Comparison of ENCODE assay signal across 33 cellular contexts in the genomic region with DNA sequence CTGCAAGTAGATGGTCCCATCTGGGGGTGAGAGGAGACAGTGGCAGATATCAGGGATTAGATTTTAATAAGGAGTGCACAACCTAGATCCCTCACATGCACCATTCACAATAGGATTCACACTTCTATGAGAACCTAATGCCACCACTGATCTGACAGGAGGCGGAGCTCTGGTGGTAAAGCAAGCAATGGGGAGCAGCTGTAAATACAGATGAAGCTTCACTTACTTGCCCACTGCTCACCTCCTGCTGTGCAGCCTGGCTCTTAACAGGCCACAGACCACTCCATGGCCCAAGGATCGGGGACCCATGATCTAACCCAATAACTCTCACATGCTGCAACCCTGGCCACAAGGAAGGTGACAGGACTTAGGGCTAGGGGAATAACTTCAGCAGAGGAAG.
"Had no signal": no experiment of that assay in that cellular context is flagged by ENCODE, and none has a peak within 500 bp of the region (broad histone marks: within the 10 kb centered on the region; RNA-seq: fewer than 3 reads in every experiment).

No MANE protein-coding gene starts in this region.

- H3K27ac ChIP-seq: adrenal gland, body of pancreas, cardiac muscle cell, colonic mucosa, dorsolateral prefrontal cortex, heart left ventricle had no signal

- H3K9me3 ChIP-seq: adrenal gland, body of pancreas, colonic mucosa had no signal

- H3K27me3 Mint-ChIP-seq: activated CD8-positive, alpha-beta T cell treated with anti-CD3 and anti-CD28 coated beads for 36 hours; activated naive CD8-positive, alpha-beta T cell treated with anti-CD3 and anti-CD28 coated beads for 36 hours had no signal

- H3K36me3 Mint-ChIP-seq: activated naive CD4-positive, alpha-beta T cell treated with anti-CD3 and anti-CD28 coated beads, Interleukin-2, amount 50 U/mL, for 24 hours had no signal

- ATAC-seq: activated CD8-positive, alpha-beta T cell treated with anti-CD3 and anti-CD28 coated beads for 36 hours; activated naive CD8-positive, alpha-beta T cell treated with anti-CD3 and anti-CD28 coated beads, Interleukin-2, amount 50 U/mL, for 24 hours; body of pancreas; esophagus mucosa; heart left ventricle; T-helper 17 cell had no signal

- H3K36me3 ChIP-seq: adrenal gland, cardiac muscle cell, colonic mucosa, heart left ventricle had no signal

- H3K9me3 Mint-ChIP-seq: activated CD8-positive, alpha-beta T cell treated with anti-CD3 and anti-CD28 coated beads for 36 hours; activated naive CD4-positive, alpha-beta T cell treated with anti-CD3 and anti-CD28 coated beads for 36 hours; activated naive CD4-positive, alpha-beta T cell treated with anti-CD3 and anti-CD28 coated beads, Interleukin-2, amount 50 U/mL, for 24 hours; activated naive CD8-positive, alpha-beta T cell treated with anti-CD3 and anti-CD28 coated beads for 36 hours; activated naive CD8-positive, alpha-beta T cell treated with anti-CD3 and anti-CD28 coated beads, Interleukin-2, amount 50 U/mL, for 24 hours; activated T-helper 1 cell treated with anti-CD3 and anti-CD28 coated beads, Interleukin-12 subunit alpha, Interleukin-12 subunit beta, Interleukin-2, Interleukin-4 antibody, amounts not matched to agents 30 ng/mL and 10 ng/mL and 1 ng/mL, durations not matched to agents 14 hours and 24 hours and 36 hours; activated T-helper 2 cell treated with anti-CD3 and anti-CD28 coated beads, Interferon-gamma antibody, Interleukin-2, Interleukin-4, amounts not matched to agents 10 μg/mL and 5 μg/mL and 100 μg/mL, durations not matched to agents 14 hours and 24 hours and 36 hours; endodermal cell; T-helper 2 cell treated with Interferon-gamma antibody and Interleukin-4, amounts not matched to agents 5 μg/mL and 100 μg/mL, for 36 hours had no signal

- DNase-seq: activated CD4-positive, alpha-beta T cell treated with anti-CD3 and anti-CD28 coated beads for 4 hours; activated CD4-positive, alpha-beta T cell treated with anti-CD3 and anti-CD28 coated beads, Interleukin-2, amount 50 U/mL, for 1 hour; activated CD4-positive, alpha-beta T cell treated with anti-CD3 and anti-CD28 coated beads, Interleukin-2, amount 50 U/mL, for 48 hours; activated CD4-positive, CD25-positive, alpha-beta regulatory T cell; activated CD4-positive, CD25-positive, alpha-beta regulatory T cell treated with anti-CD3 and anti-CD28 coated beads, Interleukin-2, amount 50 U/mL, for 72 hours; activated CD8-positive, alpha-beta memory T cell treated with anti-CD3 and anti-CD28 coated beads for 24 hours; activated CD8-positive, alpha-beta T cell treated with anti-CD3 and anti-CD28 coated beads for 36 hours; activated effector memory CD4-positive, alpha-beta T cell treated with anti-CD3 and anti-CD28 coated beads, Interleukin-2, amount 50 U/mL, for 16 hours; activated naive CD4-positive, alpha-beta T cell treated with anti-CD3 and anti-CD28 coated beads for 36 hours; activated naive CD8-positive, alpha-beta T cell treated with anti-CD3 and anti-CD28 coated beads for 36 hours; activated naive CD8-positive, alpha-beta T cell treated with anti-CD3 and anti-CD28 coated beads, Interleukin-2, amount 50 U/mL, for 24 hours; activated T-cell treated with anti-CD3 and anti-CD28 coated beads, Interleukin-2, amount 50 U/mL, for 48 hours; adrenal gland; amygdala; aorta; body of pancreas; central memory CD4-positive, alpha-beta T cell; cerebellar nuclear complex; colonic mucosa; dorsolateral prefrontal cortex; effector memory CD4-positive, alpha-beta T cell; endodermal cell; foreskin fibroblast; heart left ventricle; hypothalamus; T-helper 17 cell; T1000 had no signal

- H3K27me3 ChIP-seq: adrenal gland, body of pancreas, cardiac muscle cell, colonic mucosa, dorsolateral prefrontal cortex, heart left ventricle had no signal

- H3K4me3 Mint-ChIP-seq: activated CD8-positive, alpha-beta T cell treated with anti-CD3 and anti-CD28 coated beads for 36 hours; activated naive CD4-positive, alpha-beta T cell treated with anti-CD3 and anti-CD28 coated beads for 36 hours; activated naive CD4-positive, alpha-beta T cell treated with anti-CD3 and anti-CD28 coated beads, Interleukin-2, amount 50 U/mL, for 24 hours; activated naive CD8-positive, alpha-beta T cell treated with anti-CD3 and anti-CD28 coated beads for 36 hours; activated naive CD8-positive, alpha-beta T cell treated with anti-CD3 and anti-CD28 coated beads, Interleukin-2, amount 50 U/mL, for 24 hours; activated T-helper 1 cell treated with anti-CD3 and anti-CD28 coated beads, Interleukin-12 subunit alpha, Interleukin-12 subunit beta, Interleukin-2, Interleukin-4 antibody, amounts not matched to agents 30 ng/mL and 10 ng/mL and 1 ng/mL, durations not matched to agents 14 hours and 24 hours and 36 hours; endodermal cell; T-helper 17 cell; T-helper 2 cell treated with Interferon-gamma antibody and Interleukin-4, amounts not matched to agents 5 μg/mL and 100 μg/mL, for 36 hours had no signal

- H3K4me1 ChIP-seq: adrenal gland, body of pancreas, colonic mucosa, heart left ventricle had no signal

- H3K4me1 Mint-ChIP-seq: activated naive CD4-positive, alpha-beta T cell treated with anti-CD3 and anti-CD28 coated beads, Interleukin-2, amount 50 U/mL, for 24 hours; activated naive CD8-positive, alpha-beta T cell treated with anti-CD3 and anti-CD28 coated beads for 36 hours; activated naive CD8-positive, alpha-beta T cell treated with anti-CD3 and anti-CD28 coated beads, Interleukin-2, amount 50 U/mL, for 24 hours; T-helper 17 cell had no signal

- H3K4me3 ChIP-seq: adrenal gland, body of pancreas, cardiac muscle cell, colonic mucosa, dorsolateral prefrontal cortex, heart left ventricle had no signal
